Comparison of ENCODE assay signal across 33 cellular contexts in genomic region chr7:117155694-117156093, GRCh38.
"Had no signal": no experiment of that assay in that cellular context is flagged by ENCODE, and none has a peak within 500 bp of the region (broad histone marks: within the 10 kb centered on the region; RNA-seq: fewer than 3 reads in every experiment).

No MANE protein-coding gene starts in this region.

- H3K4me1 Mint-ChIP-seq: activated CD4-positive, alpha-beta T cell treated with anti-CD3 and anti-CD28 coated beads for 36 hours; activated CD8-positive, alpha-beta memory T cell treated with anti-CD3 and anti-CD28 coated beads, Interleukin-2, amount 10 ng/mL, durations not matched to agents 7 days and 5 days; activated naive CD4-positive, alpha-beta T cell treated with anti-CD3 and anti-CD28 coated beads, Interleukin-2, amount 50 U/mL, for 24 hours; activated naive CD8-positive, alpha-beta T cell treated with anti-CD3 and anti-CD28 coated beads, Interleukin-2, amount 50 U/mL, for 24 hours; central memory CD8-positive, alpha-beta T cell; naive thymus-derived CD8-positive, alpha-beta T cell; stimulated activated memory B cell treated with anti-CD40 and anti-IgM and Interleukin-4, amounts not matched to agents 10 μg/mL and 1 μg/mL and 100 μg/mL, for 72 hours; stimulated activated naive CD8-positive, alpha-beta T cell treated with anti-CD3 and anti-CD28 coated beads, Interleukin-15, amount 100 ng/mL, for 72 hours had no signal

- H3K4me3 Mint-ChIP-seq: activated CD4-positive, alpha-beta T cell treated with anti-CD3 and anti-CD28 coated beads for 36 hours; activated CD8-positive, alpha-beta memory T cell treated with anti-CD3 and anti-CD28 coated beads, Interleukin-2, amount 10 ng/mL, durations not matched to agents 7 days and 5 days; activated CD8-positive, alpha-beta T cell treated with anti-CD3 and anti-CD28 coated beads, Interleukin-2, amount 10 ng/mL, durations not matched to agents 7 days and 5 days; activated naive CD4-positive, alpha-beta T cell treated with anti-CD3 and anti-CD28 coated beads, Interleukin-2, amount 50 U/mL, for 24 hours; activated naive CD8-positive, alpha-beta T cell treated with anti-CD3 and anti-CD28 coated beads, Interleukin-2, amount 50 U/mL, for 24 hours; central memory CD8-positive, alpha-beta T cell; mesothelial cell of epicardium; naive thymus-derived CD8-positive, alpha-beta T cell; neural progenitor cell; stimulated activated memory B cell treated with anti-CD40 and anti-IgM and Interleukin-4, amounts not matched to agents 10 μg/mL and 1 μg/mL and 100 μg/mL, for 72 hours; stimulated activated naive CD8-positive, alpha-beta T cell treated with anti-CD3 and anti-CD28 coated beads, Interleukin-15, amount 100 ng/mL, for 72 hours; T-helper 2 cell treated with Interferon-gamma antibody and Interleukin-4, amounts not matched to agents 5 μg/mL and 100 μg/mL, for 36 hours had no signal

- ATAC-seq: activated CD4-positive, alpha-beta T cell treated with anti-CD3 and anti-CD28 coated beads for 36 hours; activated CD8-positive, alpha-beta memory T cell treated with anti-CD3 and anti-CD28 coated beads, Interleukin-2, amount 10 ng/mL, durations not matched to agents 7 days and 5 days; activated CD8-positive, alpha-beta T cell treated with anti-CD3 and anti-CD28 coated beads, Interleukin-2, amount 10 ng/mL, durations not matched to agents 7 days and 5 days; activated naive CD8-positive, alpha-beta T cell treated with anti-CD3 and anti-CD28 coated beads, Interleukin-2, amount 50 U/mL, for 24 hours; naive thymus-derived CD8-positive, alpha-beta T cell; sciatic nerve; stimulated activated memory B cell treated with anti-CD40 and anti-IgM and Interleukin-4, amounts not matched to agents 10 μg/mL and 1 μg/mL and 100 μg/mL, for 72 hours; stimulated activated naive CD8-positive, alpha-beta T cell treated with anti-CD3 and anti-CD28 coated beads, Interleukin-15, amount 100 ng/mL, for 72 hours had no signal

- DNase-seq: activated CD4-positive, alpha-beta T cell treated with anti-CD3 and anti-CD28 coated beads for 36 hours; activated CD4-positive, CD25-positive, alpha-beta regulatory T cell; activated CD8-positive, alpha-beta memory T cell treated with anti-CD3 and anti-CD28 coated beads, Interleukin-2, amount 10 ng/mL, durations not matched to agents 7 days and 5 days; activated CD8-positive, alpha-beta T cell treated with anti-CD3 and anti-CD28 coated beads, Interleukin-2, amount 10 ng/mL, durations not matched to agents 7 days and 5 days; activated naive CD8-positive, alpha-beta T cell treated with anti-CD3 and anti-CD28 coated beads, Interleukin-2, amount 50 U/mL, for 24 hours; activated T-cell treated with anti-CD3 and anti-CD28 coated beads, Interleukin-2, amount 50 U/mL, for 48 hours; amygdala; dermis blood vessel endothelial cell; effector CD4-positive, alpha-beta T cell; glutamatergic neuron; islet precursor cell; naive thymus-derived CD8-positive, alpha-beta T cell; occipital lobe; stimulated activated CD4-positive, alpha-beta T cell treated with anti-CD3 and anti-CD28 coated beads, Interleukin-1b, Interleukin-23, amount 100 ng/mL, for 48 hours; stimulated activated CD4-positive, alpha-beta T cell treated with anti-CD3 and anti-CD28 coated beads, Interleukin-4, amount 100 ng/mL, for 4 hours; stimulated activated CD8-positive, alpha-beta memory T cell treated with anti-CD3 and anti-CD28 coated beads, Interleukin-4, amount 100 ng/mL, for 48 hours; stimulated activated naive CD8-positive, alpha-beta T cell treated with anti-CD3 and anti-CD28 coated beads, Interleukin-15, amount 100 ng/mL, for 72 hours; substantia nigra; T-helper 1 cell; thyroid gland; upper lobe of left lung had no signal

- H3K36me3 ChIP-seq: esophagus muscularis mucosa, neural progenitor cell, thyroid gland, upper lobe of left lung had no signal

- H3K36me3 Mint-ChIP-seq: activated CD8-positive, alpha-beta memory T cell treated with anti-CD3 and anti-CD28 coated beads, Interleukin-2, amount 10 ng/mL, durations not matched to agents 7 days and 5 days; activated naive CD4-positive, alpha-beta T cell treated with anti-CD3 and anti-CD28 coated beads, Interleukin-2, amount 50 U/mL, for 24 hours; mesothelial cell of epicardium had no signal

- H3K27ac Mint-ChIP-seq: activated CD4-positive, alpha-beta T cell treated with anti-CD3 and anti-CD28 coated beads for 36 hours; activated CD8-positive, alpha-beta memory T cell treated with anti-CD3 and anti-CD28 coated beads, Interleukin-2, amount 10 ng/mL, durations not matched to agents 7 days and 5 days; activated CD8-positive, alpha-beta T cell treated with anti-CD3 and anti-CD28 coated beads, Interleukin-2, amount 10 ng/mL, durations not matched to agents 7 days and 5 days; activated naive CD4-positive, alpha-beta T cell treated with anti-CD3 and anti-CD28 coated beads, Interleukin-2, amount 50 U/mL, for 24 hours; activated naive CD8-positive, alpha-beta T cell treated with anti-CD3 and anti-CD28 coated beads, Interleukin-2, amount 50 U/mL, for 24 hours; activated T-helper 2 cell treated with anti-CD3 and anti-CD28 coated beads, Interferon-gamma antibody, Interleukin-2, Interleukin-4, amounts not matched to agents 10 μg/mL and 5 μg/mL and 100 μg/mL, durations not matched to agents 14 hours and 24 hours and 36 hours; mesothelial cell of epicardium; naive thymus-derived CD8-positive, alpha-beta T cell; neural progenitor cell; stimulated activated memory B cell treated with anti-CD40 and anti-IgM and Interleukin-4, amounts not matched to agents 10 μg/mL and 1 μg/mL and 100 μg/mL, for 72 hours; stimulated activated naive CD8-positive, alpha-beta T cell treated with anti-CD3 and anti-CD28 coated beads, Interleukin-15, amount 100 ng/mL, for 72 hours; T-helper 2 cell treated with Interferon-gamma antibody and Interleukin-4, amounts not matched to agents 5 μg/mL and 100 μg/mL, for 36 hours had no signal

- H3K9me3 ChIP-seq: esophagus muscularis mucosa, thyroid gland, upper lobe of left lung had no signal

- H3K9me3 Mint-ChIP-seq: activated naive CD4-positive, alpha-beta T cell treated with anti-CD3 and anti-CD28 coated beads, Interleukin-2, amount 50 U/mL, for 24 hours; activated naive CD8-positive, alpha-beta T cell treated with anti-CD3 and anti-CD28 coated beads, Interleukin-2, amount 50 U/mL, for 24 hours; activated T-helper 2 cell treated with anti-CD3 and anti-CD28 coated beads, Interferon-gamma antibody, Interleukin-2, Interleukin-4, amounts not matched to agents 10 μg/mL and 5 μg/mL and 100 μg/mL, durations not matched to agents 14 hours and 24 hours and 36 hours; central memory CD8-positive, alpha-beta T cell; mesothelial cell of epicardium; naive thymus-derived CD8-positive, alpha-beta T cell; neural progenitor cell; stimulated activated memory B cell treated with anti-CD40 and anti-IgM and Interleukin-4, amounts not matched to agents 10 μg/mL and 1 μg/mL and 100 μg/mL, for 72 hours; stimulated activated naive CD8-positive, alpha-beta T cell treated with anti-CD3 and anti-CD28 coated beads, Interleukin-15, amount 100 ng/mL, for 72 hours; T-helper 2 cell treated with Interferon-gamma antibody and Interleukin-4, amounts not matched to agents 5 μg/mL and 100 μg/mL, for 36 hours had no signal

- FAIRE-seq: colon, frontal cortex had no signal

- H3K9ac ChIP-seq: neural progenitor cell had no signal

- H3K27me3 ChIP-seq: esophagus muscularis mucosa, neural progenitor cell, thyroid gland, upper lobe of left lung had no signal

- H3K27ac ChIP-seq: esophagus muscularis mucosa, neural progenitor cell, thyroid gland, upper lobe of left lung had no signal

- H3K4me3 ChIP-seq: esophagus muscularis mucosa, neural progenitor cell, smooth muscle cell, thyroid gland, upper lobe of left lung had no signal

- H3K27me3 Mint-ChIP-seq: activated CD4-positive, alpha-beta T cell treated with anti-CD3 and anti-CD28 coated beads for 36 hours; activated CD8-positive, alpha-beta memory T cell treated with anti-CD3 and anti-CD28 coated beads, Interleukin-2, amount 10 ng/mL, durations not matched to agents 7 days and 5 days; activated naive CD4-positive, alpha-beta T cell treated with anti-CD3 and anti-CD28 coated beads, Interleukin-2, amount 50 U/mL, for 24 hours; activated naive CD8-positive, alpha-beta T cell treated with anti-CD3 and anti-CD28 coated beads, Interleukin-2, amount 50 U/mL, for 24 hours; central memory CD8-positive, alpha-beta T cell; stimulated activated memory B cell treated with anti-CD40 and anti-IgM and Interleukin-4, amounts not matched to agents 10 μg/mL and 1 μg/mL and 100 μg/mL, for 72 hours; stimulated activated naive CD8-positive, alpha-beta T cell treated with anti-CD3 and anti-CD28 coated beads, Interleukin-15, amount 100 ng/mL, for 72 hours had no signal

- H3K4me1 ChIP-seq: neural progenitor cell had no signal
